14 cellular contexts compared by ENCODE assay signal in genomic region chr16:47734987-47735594, GRCh38.
DNase-seq lines count a peak whose midpoint lies in the region; ATAC-seq and TF ChIP-seq lines count a peak whose summit lies in the region.
"Had no signal": no experiment of that assay in that cellular context is flagged by ENCODE, and none has a peak within 500 bp of the region (broad histone marks: within the 10 kb centered on the region; RNA-seq: fewer than 3 reads in every experiment).

No MANE protein-coding gene starts in this region.

- H3K4me3 ChIP-seq in mesendoderm (ENCODE audit: low read length) (no peak overlapping the region), esophagus squamous epithelium (no peak overlapping the region)
- H3K4me3 ChIP-seq: breast epithelium, psoas muscle had no signal

- TF ChIP-seq POLR2A in esophagus squamous epithelium (IDR thresholded peaks at IDR 0.05) = no peak

- CTCF ChIA-PET in WTC11 (lab: Charles Lee) = no interaction called here

- H3K4me2 ChIP-seq in mesendoderm (ENCODE audit: low read length) = no peak overlapping the region

- peak; percentile 54 for DNase-seq in DMS53 (lab: John Stamatoyannopoulos, UW)
- DNase-seq in NCI-H2029 treated with DMSO at 0.1 percent for 48 hours (lab: John Stamatoyannopoulos, UW) = peak; percentile 65
- no peak for DNase-seq in WTC11 (ENCODE audit: low spot score)
- peak; percentile 16 for DNase-seq in mesendoderm
- no peak for DNase-seq in stimulated activated CD4-positive, alpha-beta T cell treated with anti-CD3 and anti-CD28 coated beads, Interleukin-4, amount 100 ng/mL, for 4 hours
- no peak for DNase-seq in esophagus squamous epithelium (lab: John Stamatoyannopoulos, UW)
- DNase-seq: activated CD4-positive, alpha-beta T cell treated with anti-CD3 and anti-CD28 coated beads, Interleukin-2, amount 10 ng/mL, durations not matched to agents 7 days and 5 days; naive thymus-derived CD4-positive, alpha-beta T cell; NCI-H2081 treated with DMSO at 0.1 percent for 48 hours; psoas muscle had no signal

- peaks cover 30% of the 10 kb centered on the region for H3K4me1 Mint-ChIP-seq in WTC11

- H4K8ac ChIP-seq in mesendoderm (ENCODE audit: low read depth, low read length) = no peak overlapping the region

- H3K79me2 ChIP-seq in mesendoderm (ENCODE audit: control insufficient read depth, insufficient read depth, low read length) = no peaks in the 10 kb centered on the region

- no peak overlapping the region for H2AK5ac ChIP-seq in mesendoderm (ENCODE audit: low read length)

- no peak overlapping the region for H4K5ac ChIP-seq in mesendoderm (ENCODE audit: low read length)

- H3K18ac ChIP-seq in mesendoderm (ENCODE audit: low read length) = no peak overlapping the region

- H3K9me3 ChIP-seq in esophagus squamous epithelium = peaks cover 0 to 6% (median 0%) of the 10 kb centered on the region in 3 donors
- H3K9me3 ChIP-seq: psoas muscle had no signal

- POLR2A ChIA-PET in WTC11 (lab: Charles Lee) = no interaction called here

- intact Hi-C loops in esophagus squamous epithelium (cut with DNase I) = no loop called here

- H2BK15ac ChIP-seq in mesendoderm (replicated peaks; ENCODE audit: low read depth) = no peak overlapping the region

- no CpG with 5 or more reads among the region's 4 CpGs for WGBS in mesendoderm (ENCODE audit: extremely low coverage, insufficient coverage, low lambda C conversion rate)
- WGBS in esophagus squamous epithelium, 2 donors = 54 to 67% methylated on average over 4 of the region's 4 CpGs

- no peak for ATAC-seq in WTC11
- no peak for ATAC-seq in HG03460 (IDR thresholded peaks at IDR 0.05; ENCODE audit: unreplicated experiment)
- no peak for ATAC-seq in HG02981 (IDR thresholded peaks at IDR 0.05; ENCODE audit: unreplicated experiment)
- ATAC-seq: naive thymus-derived CD4-positive, alpha-beta T cell; psoas muscle had no signal

- no peak overlapping the region for H3K23ac ChIP-seq in mesendoderm (ENCODE audit: low read length)

- H2BK5ac ChIP-seq in mesendoderm (ENCODE audit: low read length) = no peak overlapping the region

- H3K27me3 ChIP-seq in mesendoderm (ENCODE audit: insufficient read depth, low read length, poor library complexity) (no peaks in the 10 kb centered on the region), esophagus squamous epithelium (no peaks in the 10 kb centered on the region)
- H3K27me3 ChIP-seq: breast epithelium had no signal

- TF ChIP-seq CTCF in WTC11 (IDR thresholded peaks at IDR 0.05) (no peak), esophagus squamous epithelium (IDR thresholded peaks at IDR 0.05) (no peak)

- H3K36me3 ChIP-seq in mesendoderm (ENCODE audit: control insufficient read depth, insufficient read depth, low read length) (no peaks in the 10 kb centered on the region), esophagus squamous epithelium (no peaks in the 10 kb centered on the region)
- H3K36me3 ChIP-seq: breast epithelium had no signal

- H2BK120ac ChIP-seq in mesendoderm (ENCODE audit: low read depth, low read length) = no peak overlapping the region

- peaks cover 18% of the 10 kb centered on the region for H3K9me3 Mint-ChIP-seq in WTC11

- H3K4ac ChIP-seq in mesendoderm (ENCODE audit: low read depth, low read length) = no peak overlapping the region

- no peaks in the 10 kb centered on the region for H3K79me1 ChIP-seq in mesendoderm (ENCODE audit: low read length)

- peaks cover 10% of the 10 kb centered on the region; the same call in 1 of the 2 replicates for H3K36me3 Mint-ChIP-seq in WTC11
- H3K36me3 Mint-ChIP-seq: naive thymus-derived CD4-positive, alpha-beta T cell had no signal

- H3K27ac ChIP-seq in mesendoderm (ENCODE audit: low read depth, low read length) (no peak overlapping the region), esophagus squamous epithelium (no peak overlapping the region)
- H3K27ac ChIP-seq: breast epithelium, psoas muscle had no signal

- H3K56ac ChIP-seq in mesendoderm (ENCODE audit: low read length) = peak overlapping the region; percentile 39

- no peaks in the 10 kb centered on the region for H3K27me3 Mint-ChIP-seq in WTC11 (ENCODE audit: low read depth)

- H3K4me3 Mint-ChIP-seq in WTC11 = no peak overlapping the region
- H3K4me3 Mint-ChIP-seq: activated CD4-positive, alpha-beta T cell treated with anti-CD3 and anti-CD28 coated beads, Interleukin-2, amount 10 ng/mL, durations not matched to agents 7 days and 5 days; activated naive CD8-positive, alpha-beta T cell; naive thymus-derived CD4-positive, alpha-beta T cell had no signal

- H3K27ac Mint-ChIP-seq in WTC11 = peak overlapping the region; percentile 34
- H3K27ac Mint-ChIP-seq: activated CD4-positive, alpha-beta T cell treated with anti-CD3 and anti-CD28 coated beads, Interleukin-2, amount 10 ng/mL, durations not matched to agents 7 days and 5 days; activated naive CD8-positive, alpha-beta T cell; naive thymus-derived CD4-positive, alpha-beta T cell had no signal

- peaks cover 1% of the 10 kb centered on the region for H3K4me1 ChIP-seq in mesendoderm (ENCODE audit: control insufficient read depth, low read depth, low read length)
- H3K4me1 ChIP-seq in esophagus squamous epithelium = no peaks in the 10 kb centered on the region
- H3K4me1 ChIP-seq: breast epithelium, psoas muscle had no signal

- H3K9ac ChIP-seq in mesendoderm (ENCODE audit: low read length) = no peak overlapping the region

TF ChIP-seq in WTC11, 78 proteins besides CTCF, POLR2A, EP300 and RAD21:
- TF ChIP-seq NR2C2 (CRISPR knock-in tag; IDR thresholded peaks at IDR 0.05) (no peak), NFATC4 (CRISPR knock-in tag; IDR thresholded peaks at IDR 0.05) (no peak), ZNF423 (CRISPR knock-in tag; IDR thresholded peaks at IDR 0.05) (no peak), ZNF396 (CRISPR knock-in tag; IDR thresholded peaks at IDR 0.05; ENCODE audit: borderline replicate concordance) (no peak), ETV6 (CRISPR knock-in tag; IDR thresholded peaks at IDR 0.05) (no peak), SOX15 (CRISPR knock-in tag; IDR thresholded peaks at IDR 0.05) (no peak), CREM (CRISPR knock-in tag; IDR thresholded peaks at IDR 0.05) (no peak)
- TF ChIP-seq, protein P1, sequence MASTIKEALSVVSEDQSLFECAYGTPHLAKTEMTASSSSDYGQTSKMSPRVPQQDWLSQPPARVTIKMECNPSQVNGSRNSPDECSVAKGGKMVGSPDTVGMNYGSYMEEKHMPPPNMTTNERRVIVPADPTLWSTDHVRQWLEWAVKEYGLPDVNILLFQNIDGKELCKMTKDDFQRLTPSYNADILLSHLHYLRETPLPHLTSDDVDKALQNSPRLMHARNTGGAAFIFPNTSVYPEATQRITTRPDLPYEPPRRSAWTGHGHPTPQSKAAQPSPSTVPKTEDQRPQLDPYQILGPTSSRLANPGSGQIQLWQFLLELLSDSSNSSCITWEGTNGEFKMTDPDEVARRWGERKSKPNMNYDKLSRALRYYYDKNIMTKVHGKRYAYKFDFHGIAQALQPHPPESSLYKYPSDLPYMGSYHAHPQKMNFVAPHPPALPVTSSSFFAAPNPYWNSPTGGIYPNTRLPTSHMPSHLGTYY (CRISPR knock-in tag; IDR thresholded peaks at IDR 0.05) = no peak

Comparison
In these comparisons a context has a peak if more than half of its experiments do, and no peak if none do; other contexts are left out.
1. DNase-seq: peak in DMS53 (single experiment), NCI-H2029 treated with DMSO at 0.1 percent for 48 hours (single experiment) and mesendoderm (single experiment); none in WTC11 (single experiment), stimulated activated CD4-positive, alpha-beta T cell treated with anti-CD3 and anti-CD28 coated beads, Interleukin-4, amount 100 ng/mL, for 4 hours (0 of 2) and esophagus squamous epithelium (single experiment).